In genomic region chr6:36683656-36684446, GRCh38 we compare ENCODE assay signal across 1 cellular context.
TF ChIP-seq lines count a peak whose summit lies in the region.

No MANE protein-coding gene starts in this region.

TF ChIP-seq in HepG2, 621 proteins besides CTCF, POLR2A, EP300 and RAD21 (continued from another document and continues in another):
- TF ChIP-seq ZXDC (CRISPR knock-in tag; IDR thresholded peaks at IDR 0.05): no peak; the same call in 1 of the 2 replicates
- peak; percentile 66 for TF ChIP-seq JARID2 (CRISPR knock-in tag; IDR thresholded peaks at IDR 0.05; ENCODE audit: insufficient replicate concordance)
- peak; percentile 90 for TF ChIP-seq CREM (IDR thresholded peaks at IDR 0.05)
- TF ChIP-seq CREM (CRISPR knock-in tag; IDR thresholded peaks at IDR 0.05): no peak
- peak; percentile 93; the same call in 1 of the 2 replicates for TF ChIP-seq HOXA9 (CRISPR knock-in tag; IDR thresholded peaks at IDR 0.05; ENCODE audit: borderline replicate concordance)
- no peak for TF ChIP-seq IRF1 (CRISPR knock-in tag; IDR thresholded peaks at IDR 0.05; ENCODE audit: low read depth)
- peak; percentile 88 for TF ChIP-seq PAXIP1 (CRISPR knock-in tag; conservative IDR thresholded peaks at IDR 0.05)
- TF ChIP-seq HNF1B (CRISPR knock-in tag; IDR thresholded peaks at IDR 0.05): peak; percentile 63; the same call in 1 of the 2 replicates
- TF ChIP-seq MED13 (CRISPR knock-in tag; IDR thresholded peaks at IDR 0.05): peak; percentile 66; the same call in 1 of the 2 replicates
- peak; percentile 83; the same call in 1 of the 2 replicates for TF ChIP-seq CENPT (CRISPR knock-in tag; IDR thresholded peaks at IDR 0.05; ENCODE audit: low read depth)
- peak; percentile 88 for TF ChIP-seq GATAD2A (CRISPR knock-in tag; IDR thresholded peaks at IDR 0.05)
- peak; percentile 90; the same call in 1 of the 2 replicates for TF ChIP-seq ZNF749 (CRISPR knock-in tag; IDR thresholded peaks at IDR 0.05; ENCODE audit: borderline replicate concordance)
- TF ChIP-seq RCOR2 (CRISPR knock-in tag; IDR thresholded peaks at IDR 0.05): peak; percentile 91
- TF ChIP-seq PRDM15 (CRISPR knock-in tag; IDR thresholded peaks at IDR 0.05): peak; percentile 9; the same call in 1 of the 2 replicates
- peak; percentile 63; the same call in 1 of the 2 replicates for TF ChIP-seq SNAI1 (CRISPR knock-in tag; IDR thresholded peaks at IDR 0.05; ENCODE audit: borderline replicate concordance)
- TF ChIP-seq ARNT2 (CRISPR knock-in tag; IDR thresholded peaks at IDR 0.05; ENCODE audit: low read depth): 0 out of 2 replicates have a peak, but pooled peaks have one; percentile 73
- peak; percentile 75; the same call in 1 of the 2 replicates for TF ChIP-seq ZNF510 (CRISPR knock-in tag; IDR thresholded peaks at IDR 0.05; ENCODE audit: low read depth)
- peak; percentile 92 for TF ChIP-seq MEIS1 (CRISPR knock-in tag; IDR thresholded peaks at IDR 0.05; ENCODE audit: borderline replicate concordance)
- peak; percentile 76; the same call in 1 of the 2 replicates for TF ChIP-seq ZC3H13 (CRISPR knock-in tag; IDR thresholded peaks at IDR 0.05)
- peak; percentile 76; the same call in 1 of the 2 replicates for TF ChIP-seq ZSCAN22 (CRISPR knock-in tag; IDR thresholded peaks at IDR 0.05)
- peak; percentile 70; the same call in 1 of the 2 replicates for TF ChIP-seq KLF15 (CRISPR knock-in tag; IDR thresholded peaks at IDR 0.05; ENCODE audit: borderline replicate concordance)
- 0 out of 2 replicates have a peak, but pooled peaks have one; percentile 28 for TF ChIP-seq ZNF224 (CRISPR knock-in tag; IDR thresholded peaks at IDR 0.05)
- peak; percentile 90; the same call in 1 of the 2 replicates for TF ChIP-seq ZNF484 (CRISPR knock-in tag; IDR thresholded peaks at IDR 0.05; ENCODE audit: borderline replicate concordance, low read depth)
- TF ChIP-seq ZNF670 (CRISPR knock-in tag; IDR thresholded peaks at IDR 0.05; ENCODE audit: borderline replicate concordance): peak; percentile 89
- peak; percentile 82; the same call in 1 of the 2 replicates for TF ChIP-seq SIX1 (CRISPR knock-in tag; IDR thresholded peaks at IDR 0.05; ENCODE audit: borderline replicate concordance)
- TF ChIP-seq DPF2 (CRISPR knock-in tag; IDR thresholded peaks at IDR 0.05; ENCODE audit: borderline replicate concordance, low read depth): peak; percentile 87; the same call in 1 of the 2 replicates
- peak; percentile 85; the same call in 1 of the 2 replicates for TF ChIP-seq ZNF501 (CRISPR knock-in tag; IDR thresholded peaks at IDR 0.05)
- TF ChIP-seq ZBTB7B (CRISPR knock-in tag; IDR thresholded peaks at IDR 0.05): peak; percentile 91
- no peak for TF ChIP-seq TRIM22 (IDR thresholded peaks at IDR 0.05)
- TF ChIP-seq ZSCAN29 (CRISPR knock-in tag; conservative IDR thresholded peaks at IDR 0.05): peak; percentile 74; the same call in 1 of the 2 replicates
- peak; percentile 67 for TF ChIP-seq YEATS2 (CRISPR knock-in tag; IDR thresholded peaks at IDR 0.05; ENCODE audit: borderline replicate concordance)
- peak; percentile 77 for TF ChIP-seq MIXL1 (CRISPR knock-in tag; IDR thresholded peaks at IDR 0.05)
- TF ChIP-seq ZSCAN12 (CRISPR knock-in tag; IDR thresholded peaks at IDR 0.05): no peak
- TF ChIP-seq NFIC (IDR thresholded peaks at IDR 0.05; ENCODE audit: low read length): peak; percentile 94
- peak; percentile 78 for TF ChIP-seq HOXA5 (CRISPR knock-in tag; IDR thresholded peaks at IDR 0.05)
- peak; percentile 55; the same call in 1 of the 2 replicates for TF ChIP-seq SOX5 (CRISPR knock-in tag; IDR thresholded peaks at IDR 0.05; ENCODE audit: borderline replicate concordance)
- no peak for TF ChIP-seq ZNF567 (CRISPR knock-in tag; IDR thresholded peaks at IDR 0.05; ENCODE audit: borderline replicate concordance)
- no peak for TF ChIP-seq CBX2 (IDR thresholded peaks at IDR 0.05; ENCODE audit: low read depth, low read length)
- TF ChIP-seq CBX2 (CRISPR knock-in tag; IDR thresholded peaks at IDR 0.05; ENCODE audit: low read depth): 0 out of 2 replicates have a peak, but pooled peaks have one; percentile 32
- 0 out of 2 replicates have a peak, but pooled peaks have one; percentile 25 for TF ChIP-seq NPAS2 (CRISPR knock-in tag; IDR thresholded peaks at IDR 0.05; ENCODE audit: borderline replicate concordance)
- TF ChIP-seq EEA1 (CRISPR knock-in tag; IDR thresholded peaks at IDR 0.05; ENCODE audit: borderline replicate concordance): peak; percentile 67; the same call in 1 of the 2 replicates
- peak; percentile 75 for TF ChIP-seq SAP130 (CRISPR knock-in tag; IDR thresholded peaks at IDR 0.05; ENCODE audit: low read depth)
- TF ChIP-seq PITX1 (CRISPR knock-in tag; IDR thresholded peaks at IDR 0.05): peak; percentile 98
- TF ChIP-seq HMGXB3 (CRISPR knock-in tag; IDR thresholded peaks at IDR 0.05; ENCODE audit: borderline replicate concordance): peak; percentile 71; the same call in 1 of the 2 replicates
- TF ChIP-seq FOXO1 (CRISPR knock-in tag; IDR thresholded peaks at IDR 0.05): peak; percentile 93
- 0 out of 2 replicates have a peak, but pooled peaks have one; percentile 55 for TF ChIP-seq MEF2D (CRISPR knock-in tag; IDR thresholded peaks at IDR 0.05)
- peak; percentile 71 for TF ChIP-seq FOSL2 (CRISPR knock-in tag; IDR thresholded peaks at IDR 0.05)
